1 cellular context compared by ENCODE assay signal in genomic region chr11:78560066-78560597, GRCh38.
TF ChIP-seq lines count a peak whose summit lies in the region.

No MANE protein-coding gene starts in this region.

TF ChIP-seq in IMR-90, 13 proteins besides CTCF, POLR2A, EP300 and RAD21 (continued from another document):
- TF ChIP-seq ELK1 (IDR thresholded peaks at IDR 0.05; ENCODE audit: borderline replicate concordance, low read depth, low read length), result no peak
- TF ChIP-seq SMC3 (IDR thresholded peaks at IDR 0.05; ENCODE audit: low read depth, low read length), result no peak
- TF ChIP-seq RCOR1 (IDR thresholded peaks at IDR 0.05; ENCODE audit: insufficient replicate concordance, low read length), result no peak
- TF ChIP-seq CEBPB (IDR thresholded peaks at IDR 0.05; ENCODE audit: low read depth, low read length), result no peak
- no peak for TF ChIP-seq BHLHE40 (IDR thresholded peaks at IDR 0.05; ENCODE audit: low read depth, low read length)
- no peak for TF ChIP-seq MXI1 (IDR thresholded peaks at IDR 0.05; ENCODE audit: borderline replicate concordance, low read depth, low read length)
- TF ChIP-seq USF2 (IDR thresholded peaks at IDR 0.05; ENCODE audit: low read depth, low read length), result no peak
- TF ChIP-seq NFE2L2 (IDR thresholded peaks at IDR 0.05; ENCODE audit: low read depth, low read length), result no peak
- TF ChIP-seq MAZ (IDR thresholded peaks at IDR 0.05; ENCODE audit: borderline replicate concordance, low read depth, low read length), result no peak
TF ChIP-seq in IMR-90: peak in this region for 0.
